ENCODE assay signal across 8 cellular contexts in the genomic region with DNA sequence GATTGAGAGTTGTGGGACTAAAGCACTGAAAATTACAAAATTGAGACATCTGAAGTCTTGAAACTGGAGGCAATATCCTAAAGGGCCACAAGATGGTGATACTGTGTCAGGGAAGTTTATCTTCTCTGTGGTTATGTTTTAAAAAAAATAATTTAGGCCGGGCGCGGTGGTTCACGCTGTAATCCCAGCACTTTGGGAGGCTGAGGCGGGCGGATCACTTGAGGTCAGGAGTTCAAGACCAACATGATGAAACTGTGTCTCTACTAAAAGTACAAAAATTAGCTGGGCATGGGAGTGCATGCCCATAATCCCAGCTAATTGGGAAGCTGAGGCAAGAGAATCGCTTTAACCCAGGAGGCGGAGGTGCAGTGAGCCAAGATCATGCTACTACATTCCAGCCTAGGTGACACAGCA. TPM values are rescaled to one million over a fixed set of nuclear protein-coding genes. Genes with fewer than 3 reads are reported as not detected.
A peak's percentile ranks its signal among the peaks of the same experiment; 100 is the strongest.
DNase-seq lines count a peak whose midpoint lies in the region; ATAC-seq and TF ChIP-seq lines count a peak whose summit lies in the region.

No MANE protein-coding gene starts in this region.

- peak; percentile 53 for DNase-seq in CD1c-positive myeloid dendritic cell (ENCODE audit: extremely low spot score)
- peak; percentile 24 for DNase-seq in NCI-H748 (lab: John Stamatoyannopoulos, UW; ENCODE audit: unreplicated experiment)
- peak; percentile 55 for DNase-seq in activated naive CD4-positive, alpha-beta T cell treated with anti-CD3 and anti-CD28 coated beads, Interleukin-2, amount 10 ng/mL, durations not matched to agents 7 days and 5 days
- peak; percentile 39 for DNase-seq in left ventricle myocardium superior
- DNase-seq in retinal pigment epithelial cell (ENCODE audit: low read depth), result no peak
- DNase-seq in activated CD4-positive, CD25-positive, alpha-beta regulatory T cell (lab: John Stamatoyannopoulos, UW), result no peak

- no peak overlapping the region for H3K4me3 ChIP-seq in retinal pigment epithelial cell (ENCODE audit: low read length)

- intact Hi-C loops in left ventricle myocardium superior (cut with micrococcal nuclease), result no loop called here

- H3K27me3 Mint-ChIP-seq in activated naive CD4-positive, alpha-beta T cell treated with anti-CD3 and anti-CD28 coated beads, Interleukin-2, amount 10 ng/mL, durations not matched to agents 7 days and 5 days, result no peaks in the 10 kb centered on the region

- H3K9me3 Mint-ChIP-seq in activated naive CD4-positive, alpha-beta T cell treated with anti-CD3 and anti-CD28 coated beads, Interleukin-2, amount 10 ng/mL, durations not matched to agents 7 days and 5 days, result no peaks in the 10 kb centered on the region

- ATAC-seq in GM18519 (IDR thresholded peaks at IDR 0.05; ENCODE audit: low FRiP score, unreplicated experiment), result peak; percentile 65
- ATAC-seq in HG03135 (IDR thresholded peaks at IDR 0.05; ENCODE audit: unreplicated experiment), result peak; percentile 66
- ATAC-seq in left ventricle myocardium superior, result peak; percentile 68

- H3K4me3 Mint-ChIP-seq in activated naive CD4-positive, alpha-beta T cell treated with anti-CD3 and anti-CD28 coated beads, Interleukin-2, amount 10 ng/mL, durations not matched to agents 7 days and 5 days, result no peak overlapping the region

- peak overlapping the region; percentile 38 for H3K27ac Mint-ChIP-seq in activated naive CD4-positive, alpha-beta T cell treated with anti-CD3 and anti-CD28 coated beads, Interleukin-2, amount 10 ng/mL, durations not matched to agents 7 days and 5 days

- CTCF ChIA-PET in activated naive CD4-positive, alpha-beta T cell treated with anti-CD3 and anti-CD28 coated beads, Interleukin-2, amount 10 ng/mL, durations not matched to agents 7 days and 5 days (lab: Charles Lee), result interaction anchor here (0.7 to 3.6 kb wide), 16 partner anchors 11 to 485 kb away, joined by 3 to 46 read pairs (median 5); partner anchors contain the start of gene NIT2

- peaks cover 19% of the 10 kb centered on the region for H3K4me1 Mint-ChIP-seq in activated naive CD4-positive, alpha-beta T cell treated with anti-CD3 and anti-CD28 coated beads, Interleukin-2, amount 10 ng/mL, durations not matched to agents 7 days and 5 days

- peak; percentile 69 for TF ChIP-seq CTCF in retinal pigment epithelial cell (conservative IDR thresholded peaks at IDR 0.05; ENCODE audit: low read depth, low read length)

- H3K36me3 Mint-ChIP-seq in activated naive CD4-positive, alpha-beta T cell treated with anti-CD3 and anti-CD28 coated beads, Interleukin-2, amount 10 ng/mL, durations not matched to agents 7 days and 5 days, result peaks cover 15% of the 10 kb centered on the region

RNA-seq across cellular contexts. Expression of gene NIT2, which starts 17.9 kb away (rescaled TPM):
- 47.3 TPM for total RNA-seq in left ventricle myocardium superior

RNA-seq across cellular contexts. Expression of gene TBC1D23, which starts 55.9 kb away (rescaled TPM):
- total RNA-seq in left ventricle myocardium superior, result 31.3 TPM

Comparison
In these comparisons a context has a peak if more than half of its experiments do, and no peak if none do; other contexts are left out.
1. DNase-seq: peak in CD1c-positive myeloid dendritic cell (single experiment), NCI-H748 (single experiment), activated naive CD4-positive, alpha-beta T cell treated with anti-CD3 and anti-CD28 coated beads, Interleukin-2, amount 10 ng/mL, durations not matched to agents 7 days and 5 days (single experiment) and left ventricle myocardium superior (single experiment); none in retinal pigment epithelial cell (single experiment) and activated CD4-positive, CD25-positive, alpha-beta regulatory T cell (0 of 4).
2. Peak in every context shown above with its lines, with median percentiles within 50 percentile points of each other: ATAC-seq.